Comparison of ENCODE assay signal across 11 cellular contexts in genomic region chr11:35549787-35550186, GRCh38. TPM values are rescaled to one million over a fixed set of nuclear protein-coding genes. Genes with fewer than 3 reads are reported as not detected.
DNase-seq lines count a peak whose midpoint lies in the region; ATAC-seq and TF ChIP-seq lines count a peak whose summit lies in the region.
"Had no signal": no experiment of that assay in that cellular context is flagged by ENCODE, and none has a peak within 500 bp of the region (broad histone marks: within the 10 kb centered on the region; RNA-seq: fewer than 3 reads in every experiment).

No MANE protein-coding gene starts in this region.

- H3K4me2 ChIP-seq in smooth muscle cell, result peak overlapping the region; percentile 11

- H3K36me3 ChIP-seq in smooth muscle cell (ENCODE audit: low read depth) (no peaks in the 10 kb centered on the region), esophagus squamous epithelium (no peaks in the 10 kb centered on the region)
- H3K36me3 ChIP-seq: ascending aorta had no signal

- TF ChIP-seq CTCF in fibroblast of pulmonary artery (IDR thresholded peaks at IDR 0.05; ENCODE audit: low read length, missing control alignments) (no peak), smooth muscle cell (IDR thresholded peaks at IDR 0.05; ENCODE audit: borderline replicate concordance, insufficient read depth, poor library complexity, severe bottlenecking) (no peak), esophagus squamous epithelium (IDR thresholded peaks at IDR 0.05) (no peak)

- H4K20me1 ChIP-seq in smooth muscle cell (ENCODE audit: low read depth), result no peaks in the 10 kb centered on the region

- H3K9me3 ChIP-seq in smooth muscle cell (replicated peaks; ENCODE audit: low read depth) (no peaks in the 10 kb centered on the region), esophagus squamous epithelium (no peaks in the 10 kb centered on the region)
- H3K9me3 ChIP-seq: ascending aorta had no signal

- H3K27me3 ChIP-seq in smooth muscle cell (ENCODE audit: low read depth) (no peaks in the 10 kb centered on the region), esophagus squamous epithelium (no peaks in the 10 kb centered on the region)
- H3K27me3 ChIP-seq: ascending aorta had no signal

- peaks cover 49% of the 10 kb centered on the region for H3K4me1 ChIP-seq in smooth muscle cell (ENCODE audit: low read depth)
- H3K4me1 ChIP-seq in esophagus squamous epithelium, result no peaks in the 10 kb centered on the region
- H3K4me1 ChIP-seq: ascending aorta had no signal

- H3K27ac ChIP-seq in smooth muscle cell (ENCODE audit: low read depth) (peak overlapping the region; percentile 71), esophagus squamous epithelium (no peak overlapping the region)
- H3K27ac ChIP-seq: ascending aorta had no signal

- no peaks in the 10 kb centered on the region for H3K79me2 ChIP-seq in smooth muscle cell (ENCODE audit: low read depth)

- intact Hi-C loops in esophagus squamous epithelium (cut with DNase I), result no loop called here

- peaks cover 17% of the 10 kb centered on the region for H3F3A ChIP-seq in smooth muscle cell (ENCODE audit: low read depth)

- DNase-seq in NCI-H1417 (lab: John Stamatoyannopoulos, UW), result peak in 2 of 3 experiments; percentile 23 to 93
- no peak for DNase-seq in NCI-H1417 treated with DMSO at 0.1 percent for 48 hours (lab: John Stamatoyannopoulos, UW)
- peak; percentile 65 for DNase-seq in NCI-H524 treated with DMSO at 0.1 percent for 48 hours (lab: John Stamatoyannopoulos, UW)
- peak; percentile 86 for DNase-seq in fibroblast of pulmonary artery (ENCODE audit: low read depth)
- DNase-seq in smooth muscle cell (lab: John Stamatoyannopoulos, UW; ENCODE audit: unreplicated experiment), result no peak
- no peak for DNase-seq in HuH-7 (ENCODE audit: low spot score)
- no peak for DNase-seq in esophagus squamous epithelium (lab: John Stamatoyannopoulos, UW)
- DNase-seq: activated CD4-positive, CD25-positive, alpha-beta regulatory T cell treated with anti-CD3 and anti-CD28 coated beads, Interleukin-2, amount 50 U/mL, for 72 hours; NCI-H446 treated with DMSO at 0.1 percent for 48 hours had no signal

- H3K4me3 ChIP-seq in fibroblast of pulmonary artery (replicated peaks; ENCODE audit: low read depth, low read length) (no peak overlapping the region), smooth muscle cell (no peak overlapping the region), esophagus squamous epithelium (no peak overlapping the region)
- H3K4me3 ChIP-seq: ascending aorta had no signal

- 12% methylated on average over 3 of the region's 3 CpGs for WGBS in smooth muscle cell (ENCODE audit: low lambda C conversion rate)
- WGBS in esophagus squamous epithelium, 2 donors, result 20 to 43% methylated on average over 2 to 3 of the region's 3 CpGs

- no peak overlapping the region for H3K9ac ChIP-seq in smooth muscle cell (ENCODE audit: low read depth)

- TF ChIP-seq POLR2A in esophagus squamous epithelium (IDR thresholded peaks at IDR 0.05), result no peak

- ATAC-seq in HG03039 (IDR thresholded peaks at IDR 0.05; ENCODE audit: unreplicated experiment), result no peak

- no peak overlapping the region for H2AFZ ChIP-seq in smooth muscle cell (ENCODE audit: low read depth)

RNA-seq across cellular contexts. Expression of gene PAMR1, which starts 24.4 kb away (rescaled TPM):
- total RNA-seq in smooth muscle cell (87.7 and 92.7 TPM in 2 replicates), esophagus squamous epithelium (1 to 10 TPM in 3 of 4 donors, under 1 TPM in 1; 0.34 to 9.2 (median 3.8) TPM)
- 93.2 and 128 TPM in 2 replicates for polyA plus RNA-seq in smooth muscle cell

Comparison
In these comparisons a context has a peak if more than half of its experiments do, and no peak if none do; other contexts are left out.
1. DNase-seq: peak in NCI-H1417 (2 of 3), NCI-H524 treated with DMSO at 0.1 percent for 48 hours (single experiment) and fibroblast of pulmonary artery (single experiment); none in NCI-H1417 treated with DMSO at 0.1 percent for 48 hours (single experiment), smooth muscle cell (single experiment), HuH-7 (single experiment) and esophagus squamous epithelium (single experiment).